20 cellular contexts compared by ENCODE assay signal in the genomic region with DNA sequence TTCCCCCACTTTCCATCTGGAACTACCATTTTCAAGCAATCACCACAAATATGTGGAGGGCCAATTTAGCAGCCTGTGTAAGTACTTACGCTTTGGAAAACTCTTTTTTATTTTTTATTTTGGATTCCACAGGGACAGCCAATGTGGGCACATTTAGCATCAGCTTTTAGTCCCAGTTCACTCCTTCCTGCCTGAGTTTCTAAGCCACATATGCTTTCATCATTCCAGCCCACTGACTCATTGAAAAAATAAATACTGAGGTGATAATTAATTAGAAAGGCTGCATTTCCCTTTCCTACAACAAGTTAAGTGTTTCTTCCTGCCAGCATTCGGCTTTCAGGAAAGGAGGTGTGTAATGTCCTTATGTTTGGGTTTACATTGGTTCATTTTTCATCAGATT.
DNase-seq lines count a peak whose midpoint lies in the region; ATAC-seq, FAIRE-seq and TF ChIP-seq lines count a peak whose summit lies in the region.
"Had no signal": no experiment of that assay in that cellular context is flagged by ENCODE, and none has a peak within 500 bp of the region (broad histone marks: within the 10 kb centered on the region; RNA-seq: fewer than 3 reads in every experiment).

No MANE protein-coding gene starts in this region.

- H3K4me3 ChIP-seq in IMR-90 (ENCODE audit: insufficient read depth, low read depth, low read length) (no peak overlapping the region), bronchial epithelial cell (ENCODE audit: low read depth, low read length) (no peak overlapping the region)
- H3K4me3 ChIP-seq: adrenal gland, HAP-1, heart left ventricle, sigmoid colon, suprapubic skin had no signal

- DNase-seq in AG20443 (ENCODE audit: low spot score): peak; percentile 32
- peak; percentile 2 for DNase-seq in IMR-90
- DNase-seq in bronchial epithelial cell (ENCODE audit: low read depth): peak; percentile 62
- peak; percentile 15 for DNase-seq in left kidney (ENCODE audit: low read depth, low spot score)
- DNase-seq in SIG-M5 treated with dmso at 0.1 percent for 504 hours (lab: John Stamatoyannopoulos, UW; ENCODE audit: unreplicated experiment): no peak
- no peak for DNase-seq in endothelial cell (ENCODE audit: low spot score)
- DNase-seq: activated effector memory CD4-positive, alpha-beta T cell treated with Interleukin-2 at 50 U/mL for 16 hours; adrenal gland; COR-L47; GF-D8; heart left ventricle; MV-4-11; NCI-H748 treated with DMSO at 0.1 percent for 48 hours; sigmoid colon; T-helper 1 cell had no signal

- no peak overlapping the region for H2AK5ac ChIP-seq in IMR-90 (ENCODE audit: low read depth, low read length)

- dilution Hi-C loops in IMR-90 (cut with HindIII; ENCODE audit: low sequenced_read_pairs, unreplicated experiment): no loop called here

- H3K9me1 ChIP-seq in IMR-90 (ENCODE audit: insufficient read depth, low read length): no peaks in the 10 kb centered on the region

- H3K14ac ChIP-seq in IMR-90 (replicated peaks; ENCODE audit: low read depth, low read length): no peak overlapping the region

- no peak overlapping the region for H4K8ac ChIP-seq in IMR-90 (ENCODE audit: low read depth in 2 of 2, low read length in 2 of 2)

- no peak overlapping the region for H3K27ac Mint-ChIP-seq in endothelial cell (ENCODE audit: unreplicated experiment)
- H3K27ac Mint-ChIP-seq in activated T-helper 17 cell treated with anti-CD3 and anti-CD28 coated beads, Interleukin-2, amount 50 U/mL, for 72 hours: no peak overlapping the region

- no peaks in the 10 kb centered on the region for H3K9me3 ChIP-seq in IMR-90 (ENCODE audit: control insufficient read depth, insufficient read depth, low read length)
- H3K9me3 ChIP-seq: adrenal gland, HAP-1, heart left ventricle, neutrophil, sigmoid colon, suprapubic skin had no signal

- H2BK120ac ChIP-seq in IMR-90 (ENCODE audit: low read depth, low read length): no peak overlapping the region

- H3K9me3 Mint-ChIP-seq in endothelial cell (ENCODE audit: unreplicated experiment): no peaks in the 10 kb centered on the region
- no peaks in the 10 kb centered on the region for H3K9me3 Mint-ChIP-seq in activated T-helper 17 cell treated with anti-CD3 and anti-CD28 coated beads, Interleukin-2, amount 50 U/mL, for 72 hours

- no TSS peak for BruUV-seq in IMR-90 (replicated peaks; lab: Mats Ljungman, UMichigan)

- no peak overlapping the region for H3K56ac ChIP-seq in IMR-90 (ENCODE audit: extremely low read depth, insufficient read depth, low read length)

- POLR2A ChIA-PET in IMR-90 (lab: Charles Lee; ENCODE audit: unreplicated experiment): no interaction called here

- H4K5ac ChIP-seq in IMR-90 (ENCODE audit: low read depth, low read length): no peak overlapping the region

- no peaks in the 10 kb centered on the region for H3K27me3 Mint-ChIP-seq in endothelial cell (ENCODE audit: unreplicated experiment)
- no peaks in the 10 kb centered on the region for H3K27me3 Mint-ChIP-seq in activated T-helper 17 cell treated with anti-CD3 and anti-CD28 coated beads, Interleukin-2, amount 50 U/mL, for 72 hours

- ATAC-seq in IMR-90 (ENCODE audit: low read depth) (no peak), GM21619 (IDR thresholded peaks at IDR 0.05; ENCODE audit: unreplicated experiment) (no peak)
- no peak for ATAC-seq in activated T-helper 17 cell treated with anti-CD3 and anti-CD28 coated beads, Interleukin-2, amount 50 U/mL, for 72 hours (replicated peaks)
- ATAC-seq: heart left ventricle had no signal

- no peak overlapping the region for H3K4me2 ChIP-seq in IMR-90 (ENCODE audit: low read depth, low read length)

- no peak overlapping the region for H2AFZ ChIP-seq in IMR-90 (replicated peaks; ENCODE audit: low read length, poor library complexity)

- no peaks in the 10 kb centered on the region for H3K36me3 Mint-ChIP-seq in endothelial cell (ENCODE audit: low read depth, unreplicated experiment)
- no peaks in the 10 kb centered on the region for H3K36me3 Mint-ChIP-seq in activated T-helper 17 cell treated with anti-CD3 and anti-CD28 coated beads, Interleukin-2, amount 50 U/mL, for 72 hours (ENCODE audit: low read depth)

- H3K4ac ChIP-seq in IMR-90 (ENCODE audit: low read depth, low read length): no peak overlapping the region

- H4K20me1 ChIP-seq in IMR-90 (ENCODE audit: insufficient read depth, low read length): no peaks in the 10 kb centered on the region

- no peak for TF ChIP-seq POLR2A in IMR-90 (IDR thresholded peaks at IDR 0.05; ENCODE audit: low read depth, low read length)

- TF ChIP-seq RAD21 in IMR-90 (IDR thresholded peaks at IDR 0.05; ENCODE audit: low read length): no peak

- intact Hi-C loops in IMR-90 (cut with micrococcal nuclease): no loop called here

- CTCF ChIA-PET in IMR-90 (lab: Yijun Ruan, JAX): no interaction called here

- H3K18ac ChIP-seq in IMR-90 (ENCODE audit: low read depth, low read length): no peak overlapping the region

- H2BK5ac ChIP-seq in IMR-90 (ENCODE audit: low read depth, low read length, poor library complexity, severe bottlenecking): no peak overlapping the region

- H3K23ac ChIP-seq in IMR-90 (ENCODE audit: low read depth, low read length): no peak overlapping the region

- WGBS in IMR-90 (ENCODE audit: extremely low coverage in 2 of 2, insufficient read length in 1 of 2), 2 experiments: no CpG with 5 or more reads among the region's 2 CpGs

- H4K91ac ChIP-seq in IMR-90 (ENCODE audit: insufficient read depth, low read depth, low read length): no peak overlapping the region

- no peak overlapping the region for H2BK20ac ChIP-seq in IMR-90 (ENCODE audit: low read depth, low read length)

- no peaks in the 10 kb centered on the region for H3K36me3 ChIP-seq in IMR-90 (ENCODE audit: control insufficient read depth, insufficient read depth, low read length)
- H3K36me3 ChIP-seq in bronchial epithelial cell (ENCODE audit: control insufficient read depth, insufficient read depth, low read length): no peaks in the 10 kb centered on the region
- H3K36me3 ChIP-seq: adrenal gland, HAP-1, heart left ventricle, neutrophil, sigmoid colon, suprapubic skin had no signal

- peaks cover 13% of the 10 kb centered on the region for H3K4me1 Mint-ChIP-seq in endothelial cell (ENCODE audit: unreplicated experiment)
- no peaks in the 10 kb centered on the region for H3K4me1 Mint-ChIP-seq in activated T-helper 17 cell treated with anti-CD3 and anti-CD28 coated beads, Interleukin-2, amount 50 U/mL, for 72 hours

- H3K9ac ChIP-seq in IMR-90 (ENCODE audit: low read depth, low read length): no peak overlapping the region

- H3K4me1 ChIP-seq in IMR-90 (ENCODE audit: control insufficient read depth, insufficient read depth, low read length): no peaks in the 10 kb centered on the region
- H3K4me1 ChIP-seq: adrenal gland, heart left ventricle, sigmoid colon had no signal

- no peak for FAIRE-seq in bronchial epithelial cell (lab: Jason Lieb, UNC)

- no peak overlapping the region for H2AK9ac ChIP-seq in IMR-90 (replicated peaks; ENCODE audit: low read depth, low read length, poor library complexity)

- H3K4me3 Mint-ChIP-seq in endothelial cell (ENCODE audit: unreplicated experiment): no peak overlapping the region
- H3K4me3 Mint-ChIP-seq in activated T-helper 17 cell treated with anti-CD3 and anti-CD28 coated beads, Interleukin-2, amount 50 U/mL, for 72 hours: no peak overlapping the region

- H2BK15ac ChIP-seq in IMR-90 (ENCODE audit: low read depth, low read length): no peak overlapping the region

- no peaks in the 10 kb centered on the region for H3K79me1 ChIP-seq in IMR-90 (ENCODE audit: low read depth in 1 of 2, low read length in 2 of 2)

- H3K27me3 ChIP-seq in IMR-90 (ENCODE audit: control insufficient read depth, insufficient read depth, low read length) (no peaks in the 10 kb centered on the region), bronchial epithelial cell (ENCODE audit: control insufficient read depth, insufficient read depth, low read length) (no peaks in the 10 kb centered on the region)
- H3K27me3 ChIP-seq: adrenal gland, heart left ventricle, neutrophil, sigmoid colon, suprapubic skin had no signal

- TF ChIP-seq CTCF in IMR-90 (conservative IDR thresholded peaks at IDR 0.05; ENCODE audit: low read depth, low read length) (no peak), bronchial epithelial cell (IDR thresholded peaks at IDR 0.05; ENCODE audit: insufficient read depth, low read length, severe bottlenecking) (no peak), endothelial cell (IDR thresholded peaks at IDR 0.05; ENCODE audit: unreplicated experiment) (no peak)

- H3K27ac ChIP-seq in IMR-90 (ENCODE audit: insufficient read depth, low read length): no peak overlapping the region
- H3K27ac ChIP-seq: adrenal gland, heart left ventricle, neutrophil, sigmoid colon, suprapubic skin had no signal

- in situ Hi-C loops in IMR-90 (cut with MboI; ENCODE audit: low sequenced_read_pairs): no loop called here

TF ChIP-seq in IMR-90, 13 proteins besides CTCF, POLR2A, EP300 and RAD21 (continues in another document):
- TF ChIP-seq RFX5 (IDR thresholded peaks at IDR 0.05; ENCODE audit: low read depth, low read length): no peak
- no peak for TF ChIP-seq CEBPB (IDR thresholded peaks at IDR 0.05; ENCODE audit: low read depth, low read length)
- no peak for TF ChIP-seq BHLHE40 (IDR thresholded peaks at IDR 0.05; ENCODE audit: low read depth, low read length)
- TF ChIP-seq, protein P1, sequence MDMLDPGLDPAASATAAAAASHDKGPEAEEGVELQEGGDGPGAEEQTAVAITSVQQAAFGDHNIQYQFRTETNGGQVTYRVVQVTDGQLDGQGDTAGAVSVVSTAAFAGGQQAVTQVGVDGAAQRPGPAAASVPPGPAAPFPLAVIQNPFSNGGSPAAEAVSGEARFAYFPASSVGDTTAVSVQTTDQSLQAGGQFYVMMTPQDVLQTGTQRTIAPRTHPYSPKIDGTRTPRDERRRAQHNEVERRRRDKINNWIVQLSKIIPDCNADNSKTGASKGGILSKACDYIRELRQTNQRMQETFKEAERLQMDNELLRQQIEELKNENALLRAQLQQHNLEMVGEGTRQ (IDR thresholded peaks at IDR 0.05; ENCODE audit: low read depth, low read length): no peak
- no peak for TF ChIP-seq NFE2L2 (IDR thresholded peaks at IDR 0.05; ENCODE audit: low read depth, low read length)
- TF ChIP-seq MAFK (IDR thresholded peaks at IDR 0.05; ENCODE audit: low read depth, low read length): no peak
- no peak for TF ChIP-seq CHD1 (IDR thresholded peaks at IDR 0.05; ENCODE audit: low read depth, low read length)
- no peak for TF ChIP-seq MXI1 (IDR thresholded peaks at IDR 0.05; ENCODE audit: borderline replicate concordance, low read depth, low read length)
- TF ChIP-seq, protein P2, sequence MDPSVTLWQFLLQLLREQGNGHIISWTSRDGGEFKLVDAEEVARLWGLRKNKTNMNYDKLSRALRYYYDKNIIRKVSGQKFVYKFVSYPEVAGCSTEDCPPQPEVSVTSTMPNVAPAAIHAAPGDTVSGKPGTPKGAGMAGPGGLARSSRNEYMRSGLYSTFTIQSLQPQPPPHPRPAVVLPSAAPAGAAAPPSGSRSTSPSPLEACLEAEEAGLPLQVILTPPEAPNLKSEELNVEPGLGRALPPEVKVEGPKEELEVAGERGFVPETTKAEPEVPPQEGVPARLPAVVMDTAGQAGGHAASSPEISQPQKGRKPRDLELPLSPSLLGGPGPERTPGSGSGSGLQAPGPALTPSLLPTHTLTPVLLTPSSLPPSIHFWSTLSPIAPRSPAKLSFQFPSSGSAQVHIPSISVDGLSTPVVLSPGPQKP (IDR thresholded peaks at IDR 0.05; ENCODE audit: borderline replicate concordance, low read depth, low read length): no peak

Comparison
In these comparisons a context has a peak if more than half of its experiments do, and no peak if none do; other contexts are left out.
1. DNase-seq: peak in AG20443 (single experiment), IMR-90 (single experiment), bronchial epithelial cell (single experiment) and left kidney (single experiment); none in SIG-M5 treated with dmso at 0.1 percent for 504 hours (single experiment) and endothelial cell (single experiment).